8 cellular contexts compared by ENCODE assay signal in genomic region chr6:84227434-84228197, GRCh38. TPM values are rescaled to one million over a fixed set of nuclear protein-coding genes. Genes with fewer than 3 reads are reported as not detected.
DNase-seq lines count a peak whose midpoint lies in the region; ATAC-seq and TF ChIP-seq lines count a peak whose summit lies in the region.

Gene CEP162, minus strand, starts transcription at chr6:84227643. Its CDS starts 1,250 bp downstream, at chr6:84226393.

- no peaks in the 10 kb centered on the region for H4K20me1 ChIP-seq in PC-3 (ENCODE audit: low read length)

- intact Hi-C loops in PC-3 (cut with micrococcal nuclease): no loop called here

- no peaks in the 10 kb centered on the region for H3K9me3 ChIP-seq in PC-3 (ENCODE audit: low read length)

- H3K4me3 Mint-ChIP-seq in naive B cell: peak within 1 kb of the TSS; percentile 88 to 100 (median 98)
- peak within 1 kb of the TSS; percentile 100 for H3K4me3 Mint-ChIP-seq in stimulated activated memory B cell treated with anti-CD40 and anti-IgM and Interleukin-4, amounts not matched to agents 10 μg/mL and 1 μg/mL and 100 μg/mL, for 72 hours

- no peaks in the 10 kb centered on the region for H3K9me3 Mint-ChIP-seq in naive B cell
- H3K9me3 Mint-ChIP-seq in stimulated activated memory B cell treated with anti-CD40 and anti-IgM and Interleukin-4, amounts not matched to agents 10 μg/mL and 1 μg/mL and 100 μg/mL, for 72 hours: no peaks in the 10 kb centered on the region

- BruUV-seq in PC-3 (replicated peaks; lab: Mats Ljungman, UMichigan): no TSS peak

- no peak within 1 kb of the TSS for H3K27ac ChIP-seq in PC-3 (ENCODE audit: low read length)

- ATAC-seq in GM21619 (IDR thresholded peaks at IDR 0.05; ENCODE audit: unreplicated experiment) (peak; percentile 97), PC-3 (peak; percentile 96), naive B cell (ENCODE audit: low read depth in 2 of 2) (peak; percentile 89 to 91)
- peak; percentile 97 for ATAC-seq in stimulated activated memory B cell treated with anti-CD40 and anti-IgM and Interleukin-4, amounts not matched to agents 10 μg/mL and 1 μg/mL and 100 μg/mL, for 72 hours

- H3K79me2 ChIP-seq in PC-3 (ENCODE audit: low read length): no peaks in the 10 kb centered on the region

- H3K36me3 ChIP-seq in PC-3 (ENCODE audit: low read depth, low read length): no peaks in the 10 kb centered on the region

- peak; percentile 82 for DNase-seq in DMS53 treated with DMSO at 0.1 percent for 48 hours (lab: John Stamatoyannopoulos, UW; ENCODE audit: unreplicated experiment)
- DNase-seq in Jurkat, Clone E6-1 (ENCODE audit: low read depth, low spot score): peak; percentile 84
- peak; percentile 60 for DNase-seq in PC-3
- DNase-seq in activated T-cell treated with anti-CD3 and anti-CD28 coated beads, Interleukin-2, amount 50 U/mL, for 48 hours: peak; percentile 91 to 93
- peak; percentile 81 for DNase-seq in fibroblast of gingiva (ENCODE audit: low read depth)
- peak; percentile 90 for DNase-seq in naive B cell

- no peaks in the 10 kb centered on the region for H3K4me1 ChIP-seq in PC-3 (ENCODE audit: insufficient read depth, low read length)

- no peaks in the 10 kb centered on the region for H3F3A ChIP-seq in PC-3 (ENCODE audit: low read length, unreplicated experiment)

- CTCF ChIA-PET in PC-3 (lab: Charles Lee): interaction anchor here (0.5 to 0.8 kb wide), 2 partner anchors 325 to 359 kb away, joined by 3 to 4 read pairs; no protein-coding TSS in a partner anchor

- H2AFZ ChIP-seq in PC-3 (ENCODE audit: low read length): peak within 1 kb of the TSS; percentile 100

- POLR2A ChIA-PET in PC-3 (lab: Charles Lee; ENCODE audit: unreplicated experiment): no interaction called here

- peaks cover 9 to 12% (median 9%) of the 10 kb centered on the region in 3 donors for H3K27me3 Mint-ChIP-seq in naive B cell
- peaks cover 2% of the 10 kb centered on the region for H3K27me3 Mint-ChIP-seq in stimulated activated memory B cell treated with anti-CD40 and anti-IgM and Interleukin-4, amounts not matched to agents 10 μg/mL and 1 μg/mL and 100 μg/mL, for 72 hours

- H3K4me1 Mint-ChIP-seq in naive B cell: peaks cover 11 to 21% (median 16%) of the 10 kb centered on the region in 3 donors
- H3K4me1 Mint-ChIP-seq in stimulated activated memory B cell treated with anti-CD40 and anti-IgM and Interleukin-4, amounts not matched to agents 10 μg/mL and 1 μg/mL and 100 μg/mL, for 72 hours: peaks cover 19% of the 10 kb centered on the region

- peaks cover 18% of the 10 kb centered on the region; the same call in 1 of the 2 replicates for H3K27me3 ChIP-seq in PC-3 (ENCODE audit: low read length)

- H3K9me2 ChIP-seq in PC-3 (replicated peaks; ENCODE audit: low read length): no peaks in the 10 kb centered on the region

- H3K4me3 ChIP-seq in Jurkat, Clone E6-1 (ENCODE audit: low read length): peak within 1 kb of the TSS; percentile 87
- H3K4me3 ChIP-seq in PC-3 (ENCODE audit: low read length): peak within 1 kb of the TSS; percentile 90

- TF ChIP-seq CTCF in PC-3 (conservative IDR thresholded peaks at IDR 0.05; ENCODE audit: low read depth, low read length): peak; percentile 72

- H3K4me2 ChIP-seq in PC-3 (ENCODE audit: low read length): peak within 1 kb of the TSS; percentile 90

- peak within 1 kb of the TSS; percentile 55 for H3K9ac ChIP-seq in PC-3 (ENCODE audit: low read length)

- peak within 1 kb of the TSS; percentile 73 to 97 (median 96) for H3K27ac Mint-ChIP-seq in naive B cell
- peak within 1 kb of the TSS; percentile 89 for H3K27ac Mint-ChIP-seq in stimulated activated memory B cell treated with anti-CD40 and anti-IgM and Interleukin-4, amounts not matched to agents 10 μg/mL and 1 μg/mL and 100 μg/mL, for 72 hours

- H3K36me3 Mint-ChIP-seq in naive B cell: no peaks in the 10 kb centered on the region
- H3K36me3 Mint-ChIP-seq in stimulated activated memory B cell treated with anti-CD40 and anti-IgM and Interleukin-4, amounts not matched to agents 10 μg/mL and 1 μg/mL and 100 μg/mL, for 72 hours: no peaks in the 10 kb centered on the region

RNA-seq across cellular contexts. Expression of gene CEP162, which starts in this region (rescaled TPM):
- 4.7 TPM for polyA plus RNA-seq in Jurkat, Clone E6-1 (2012; ENCODE audit: insufficient read depth, insufficient read length)
- total RNA-seq in PC-3 (2014; rRNA removed): 1.7 and 2.3 TPM in 2 replicates
- 1 to 10 TPM; 2.4 to 7.7 (median 5.6) TPM for polyA plus RNA-seq in naive B cell (ENCODE audit: low read depth in 6 of 6)
